In genomic region chr9:105258225-105258737, GRCh38 we compare ENCODE assay signal across 17 cellular contexts. TPM values are rescaled to one million over a fixed set of nuclear protein-coding genes. Genes with fewer than 3 reads are reported as not detected.
DNase-seq lines count a peak whose midpoint lies in the region; ATAC-seq and TF ChIP-seq lines count a peak whose summit lies in the region.
"Had no signal": no experiment of that assay in that cellular context is flagged by ENCODE, and none has a peak within 500 bp of the region (broad histone marks: within the 10 kb centered on the region; RNA-seq: fewer than 3 reads in every experiment).

No MANE protein-coding gene starts in this region.

- no peaks in the 10 kb centered on the region for H3K27me3 Mint-ChIP-seq in T-helper 17 cell
- H3K27me3 Mint-ChIP-seq in nephron (ENCODE audit: low read depth) = no peaks in the 10 kb centered on the region
- H3K27me3 Mint-ChIP-seq in activated CD8-positive, alpha-beta T cell treated with anti-CD3 and anti-CD28 coated beads for 36 hours = no peaks in the 10 kb centered on the region
- H3K27me3 Mint-ChIP-seq: activated B cell treated with CpG ODN at 0.5 μM for 24 hours, T-cell had no signal

- DNase-seq in T-helper 17 cell (no peak), MV-4-11 (lab: John Stamatoyannopoulos, UW) (no peak), foreskin fibroblast (no peak), NCI-H774 (lab: John Stamatoyannopoulos, UW) (no peak)
- DNase-seq in activated CD8-positive, alpha-beta T cell treated with anti-CD3 and anti-CD28 coated beads for 36 hours = no peak
- DNase-seq: activated B cell treated with CpG ODN at 0.5 μM for 24 hours; AML-193; caudate nucleus; DMS53; stimulated activated CD4-positive, alpha-beta T cell treated with anti-CD3 and anti-CD28 coated beads, Interleukin-4, amount 100 ng/mL, for 1 hour; T-cell had no signal

- no peaks in the 10 kb centered on the region for H3K9me3 Mint-ChIP-seq in nephron
- no peaks in the 10 kb centered on the region for H3K9me3 Mint-ChIP-seq in activated CD8-positive, alpha-beta T cell treated with anti-CD3 and anti-CD28 coated beads for 36 hours
- H3K9me3 Mint-ChIP-seq: activated B cell treated with CpG ODN at 0.5 μM for 24 hours; activated T-helper 1 cell treated with anti-CD3 and anti-CD28 coated beads, Interleukin-12 subunit alpha, Interleukin-12 subunit beta, Interleukin-2, Interleukin-4 antibody, amounts not matched to agents 30 ng/mL and 10 ng/mL and 1 ng/mL, durations not matched to agents 14 hours and 24 hours and 36 hours; T-cell had no signal

- POLR2A ChIA-PET in activated CD8-positive, alpha-beta T cell treated with anti-CD3 and anti-CD28 coated beads for 36 hours (lab: Charles Lee) = no interaction called here

- H3K9me3 ChIP-seq in T-helper 17 cell (ENCODE audit: control insufficient read depth, low read length, poor library complexity, severe bottlenecking) = no peaks in the 10 kb centered on the region
- H3K9me3 ChIP-seq: suprapubic skin had no signal

- H3K4me3 ChIP-seq in foreskin fibroblast (ENCODE audit: low read depth in 1 of 2, low read length in 2 of 2) = no peak overlapping the region
- H3K4me3 ChIP-seq: suprapubic skin had no signal

- no peak overlapping the region for H3K4me3 Mint-ChIP-seq in T-helper 17 cell
- no peak overlapping the region for H3K4me3 Mint-ChIP-seq in nephron
- H3K4me3 Mint-ChIP-seq in activated CD8-positive, alpha-beta T cell treated with anti-CD3 and anti-CD28 coated beads for 36 hours = no peak overlapping the region
- H3K4me3 Mint-ChIP-seq: activated B cell treated with CpG ODN at 0.5 μM for 24 hours; activated T-helper 1 cell treated with anti-CD3 and anti-CD28 coated beads, Interleukin-12 subunit alpha, Interleukin-12 subunit beta, Interleukin-2, Interleukin-4 antibody, amounts not matched to agents 30 ng/mL and 10 ng/mL and 1 ng/mL, durations not matched to agents 14 hours and 24 hours and 36 hours; T-cell had no signal

- intact Hi-C loops in activated CD8-positive, alpha-beta T cell treated with anti-CD3 and anti-CD28 coated beads for 36 hours (cut with micrococcal nuclease) = no loop called here

- TF ChIP-seq CTCF in nephron (IDR thresholded peaks at IDR 0.05; ENCODE audit: unreplicated experiment in 3 of 3) (no peak), foreskin fibroblast (IDR thresholded peaks at IDR 0.05; ENCODE audit: low read depth, low read length) (no peak)
- no peak for TF ChIP-seq CTCF in activated CD8-positive, alpha-beta T cell treated with anti-CD3 and anti-CD28 coated beads for 36 hours (IDR thresholded peaks at IDR 0.05)

- ATAC-seq in GM18867 (IDR thresholded peaks at IDR 0.05; ENCODE audit: unreplicated experiment) = peak; percentile 31
- peak; percentile 75 for ATAC-seq in HG02610 (IDR thresholded peaks at IDR 0.05; ENCODE audit: unreplicated experiment)
- no peak for ATAC-seq in T-helper 17 cell
- ATAC-seq in activated CD8-positive, alpha-beta T cell treated with anti-CD3 and anti-CD28 coated beads for 36 hours = no peak
- ATAC-seq: HCT116, T-cell had no signal

- peaks cover 28% of the 10 kb centered on the region for H3K4me1 Mint-ChIP-seq in T-helper 17 cell
- H3K4me1 Mint-ChIP-seq in nephron = peaks cover 37% of the 10 kb centered on the region
- peaks cover 9% of the 10 kb centered on the region for H3K4me1 Mint-ChIP-seq in activated CD8-positive, alpha-beta T cell treated with anti-CD3 and anti-CD28 coated beads for 36 hours (ENCODE audit: low read depth)

- CTCF ChIA-PET in activated CD8-positive, alpha-beta T cell treated with anti-CD3 and anti-CD28 coated beads for 36 hours (lab: Charles Lee) = no interaction called here

- no peaks in the 10 kb centered on the region for H3K36me3 Mint-ChIP-seq in T-helper 17 cell (ENCODE audit: low read depth)
- H3K36me3 Mint-ChIP-seq in nephron (ENCODE audit: low read depth) = no peaks in the 10 kb centered on the region
- H3K36me3 Mint-ChIP-seq in activated CD8-positive, alpha-beta T cell treated with anti-CD3 and anti-CD28 coated beads for 36 hours (ENCODE audit: low read depth) = no peaks in the 10 kb centered on the region
- H3K36me3 Mint-ChIP-seq: T-cell had no signal

- H3K27ac Mint-ChIP-seq in T-helper 17 cell = peak overlapping the region; percentile 14
- peak overlapping the region; percentile 21 to 76 (median 60) for H3K27ac Mint-ChIP-seq in nephron
- no peak overlapping the region for H3K27ac Mint-ChIP-seq in activated CD8-positive, alpha-beta T cell treated with anti-CD3 and anti-CD28 coated beads for 36 hours
- H3K27ac Mint-ChIP-seq: activated B cell treated with CpG ODN at 0.5 μM for 24 hours; activated T-helper 1 cell treated with anti-CD3 and anti-CD28 coated beads, Interleukin-12 subunit alpha, Interleukin-12 subunit beta, Interleukin-2, Interleukin-4 antibody, amounts not matched to agents 30 ng/mL and 10 ng/mL and 1 ng/mL, durations not matched to agents 14 hours and 24 hours and 36 hours; T-cell had no signal

RNA-seq across cellular contexts. Expression of gene SLC44A1, which starts 13.8 kb away (rescaled TPM):
- 10 to 100 TPM; 11.8 to 14.9 TPM for total RNA-seq in T-helper 17 cell
- 1 to 10 TPM; 7.2 to 8.3 TPM for total RNA-seq in activated CD8-positive, alpha-beta T cell treated with anti-CD3 and anti-CD28 coated beads for 36 hours

Comparison
In these comparisons a context has a peak if more than half of its experiments do, and no peak if none do; other contexts are left out.
1. ATAC-seq: peak in GM18867 (single experiment) and HG02610 (single experiment); none in T-helper 17 cell (single experiment) and activated CD8-positive, alpha-beta T cell treated with anti-CD3 and anti-CD28 coated beads for 36 hours (single experiment).